12 cellular contexts compared by ENCODE assay signal in genomic region chr12:69392146-69392928, GRCh38. TPM values are rescaled to one million over a fixed set of nuclear protein-coding genes. Genes with fewer than 3 reads are reported as not detected.
DNase-seq lines count a peak whose midpoint lies in the region; ATAC-seq and TF ChIP-seq lines count a peak whose summit lies in the region.
"Had no signal": no experiment of that assay in that cellular context is flagged by ENCODE, and none has a peak within 500 bp of the region (broad histone marks: within the 10 kb centered on the region; RNA-seq: fewer than 3 reads in every experiment).

No MANE protein-coding gene starts in this region.

- ATAC-seq in activated naive CD8-positive, alpha-beta T cell treated with anti-CD3 and anti-CD28 coated beads, Interleukin-2, amount 50 U/mL, for 24 hours: peak; percentile 57
- peak; percentile 85 for ATAC-seq in HG02571 (IDR thresholded peaks at IDR 0.05; ENCODE audit: unreplicated experiment)
- peak; percentile 78 for ATAC-seq in HG03565 (IDR thresholded peaks at IDR 0.05; ENCODE audit: unreplicated experiment)
- ATAC-seq in CD4-positive, alpha-beta T cell (ENCODE audit: poor library complexity): no peak

- no peaks in the 10 kb centered on the region for H4K20me1 ChIP-seq in smooth muscle cell (ENCODE audit: low read depth)

- TF ChIP-seq CTCF in smooth muscle cell (IDR thresholded peaks at IDR 0.05; ENCODE audit: borderline replicate concordance, insufficient read depth, poor library complexity, severe bottlenecking) (no peak), adrenal gland (IDR thresholded peaks at IDR 0.05) (no peak), stomach (IDR thresholded peaks at IDR 0.05) (no peak)
- TF ChIP-seq CTCF in CD4-positive, alpha-beta T cell (IDR thresholded peaks at IDR 0.05): no peak

- peaks cover 14% of the 10 kb centered on the region for H3K4me1 Mint-ChIP-seq in activated naive CD8-positive, alpha-beta T cell treated with anti-CD3 and anti-CD28 coated beads, Interleukin-2, amount 50 U/mL, for 24 hours
- peaks cover 9% of the 10 kb centered on the region for H3K4me1 Mint-ChIP-seq in activated naive CD8-positive, alpha-beta T cell treated with anti-CD3 and anti-CD28 coated beads for 36 hours
- H3K4me1 Mint-ChIP-seq in CD4-positive, alpha-beta T cell (ENCODE audit: low read depth): no peaks in the 10 kb centered on the region
- H3K4me1 Mint-ChIP-seq: nephron had no signal

- H3K4me3 ChIP-seq in smooth muscle cell (no peak overlapping the region), adrenal gland (no peak overlapping the region), stomach (no peak overlapping the region)
- H3K4me3 ChIP-seq: spleen had no signal

- peaks cover 20% of the 10 kb centered on the region for H3K9me3 Mint-ChIP-seq in activated naive CD8-positive, alpha-beta T cell treated with anti-CD3 and anti-CD28 coated beads, Interleukin-2, amount 50 U/mL, for 24 hours
- H3K9me3 Mint-ChIP-seq in activated naive CD8-positive, alpha-beta T cell treated with anti-CD3 and anti-CD28 coated beads for 36 hours: peaks cover 8% of the 10 kb centered on the region
- H3K9me3 Mint-ChIP-seq in CD4-positive, alpha-beta T cell: peaks cover 4% of the 10 kb centered on the region

- TF ChIP-seq EP300 in stomach (IDR thresholded peaks at IDR 0.05): no peak

- no peaks in the 10 kb centered on the region for H3K79me2 ChIP-seq in smooth muscle cell (ENCODE audit: low read depth)

- peaks cover 41% of the 10 kb centered on the region for H3F3A ChIP-seq in smooth muscle cell (ENCODE audit: low read depth)

- H3K4me3 Mint-ChIP-seq in activated naive CD8-positive, alpha-beta T cell treated with anti-CD3 and anti-CD28 coated beads, Interleukin-2, amount 50 U/mL, for 24 hours: no peak overlapping the region
- H3K4me3 Mint-ChIP-seq in activated naive CD8-positive, alpha-beta T cell treated with anti-CD3 and anti-CD28 coated beads for 36 hours: no peak overlapping the region
- H3K4me3 Mint-ChIP-seq in CD4-positive, alpha-beta T cell: no peak overlapping the region
- H3K4me3 Mint-ChIP-seq: nephron had no signal

- H3K4me1 ChIP-seq in smooth muscle cell (ENCODE audit: low read depth): peaks cover 23% of the 10 kb centered on the region
- H3K4me1 ChIP-seq in adrenal gland (replicated peaks in 1 of 2): no peaks in the 10 kb centered on the region
- H3K4me1 ChIP-seq in stomach: no peaks in the 10 kb centered on the region
- H3K4me1 ChIP-seq: spleen had no signal

- H3K27ac Mint-ChIP-seq in activated naive CD8-positive, alpha-beta T cell treated with anti-CD3 and anti-CD28 coated beads, Interleukin-2, amount 50 U/mL, for 24 hours: no peak overlapping the region
- H3K27ac Mint-ChIP-seq in activated naive CD8-positive, alpha-beta T cell treated with anti-CD3 and anti-CD28 coated beads for 36 hours: no peak overlapping the region
- no peak overlapping the region for H3K27ac Mint-ChIP-seq in CD4-positive, alpha-beta T cell
- H3K27ac Mint-ChIP-seq: nephron had no signal

- 97% methylated on average over 1 of the region's 1 CpG for WGBS in smooth muscle cell (ENCODE audit: low lambda C conversion rate)
- 94 to 100% (median 100%) methylated on average over 1 of the region's 1 CpG for WGBS in adrenal gland, 4 donors
- WGBS in stomach, 5 donors: 91 to 100% (median 100%) methylated on average over 1 of the region's 1 CpG

- H3K36me3 Mint-ChIP-seq in activated naive CD8-positive, alpha-beta T cell treated with anti-CD3 and anti-CD28 coated beads, Interleukin-2, amount 50 U/mL, for 24 hours (ENCODE audit: low read depth): peaks cover 67% of the 10 kb centered on the region
- H3K36me3 Mint-ChIP-seq in activated naive CD8-positive, alpha-beta T cell treated with anti-CD3 and anti-CD28 coated beads for 36 hours: peaks cover 54% of the 10 kb centered on the region
- H3K36me3 Mint-ChIP-seq in CD4-positive, alpha-beta T cell (ENCODE audit: low read depth): peaks cover 75% of the 10 kb centered on the region

- H3K27me3 Mint-ChIP-seq in activated naive CD8-positive, alpha-beta T cell treated with anti-CD3 and anti-CD28 coated beads, Interleukin-2, amount 50 U/mL, for 24 hours: no peaks in the 10 kb centered on the region
- H3K27me3 Mint-ChIP-seq in activated naive CD8-positive, alpha-beta T cell treated with anti-CD3 and anti-CD28 coated beads for 36 hours: no peaks in the 10 kb centered on the region
- H3K27me3 Mint-ChIP-seq in CD4-positive, alpha-beta T cell: no peaks in the 10 kb centered on the region

- H3K27ac ChIP-seq in smooth muscle cell (ENCODE audit: low read depth) (peak overlapping the region; percentile 97), adrenal gland (no peak overlapping the region), stomach (no peak overlapping the region)
- no peak overlapping the region for H3K27ac ChIP-seq in CD4-positive, alpha-beta T cell (ENCODE audit: low read depth, low read length)
- H3K27ac ChIP-seq: spleen had no signal

- TF ChIP-seq POLR2A in adrenal gland (IDR thresholded peaks at IDR 0.05) (no peak), stomach (IDR thresholded peaks at IDR 0.05) (no peak)

- no peak overlapping the region for H2AFZ ChIP-seq in smooth muscle cell (ENCODE audit: low read depth)

- POLR2A ChIA-PET in CD4-positive, alpha-beta T cell (lab: Charles Lee): no interaction called here

- peak overlapping the region; percentile 37 for H3K4me2 ChIP-seq in smooth muscle cell

- no peak for DNase-seq in activated naive CD8-positive, alpha-beta T cell treated with anti-CD3 and anti-CD28 coated beads, Interleukin-2, amount 50 U/mL, for 24 hours
- no peak for DNase-seq in activated naive CD8-positive, alpha-beta T cell treated with anti-CD3 and anti-CD28 coated beads for 36 hours
- no peak for DNase-seq in smooth muscle cell (lab: John Stamatoyannopoulos, UW; ENCODE audit: unreplicated experiment)
- DNase-seq in adrenal gland: no peak
- DNase-seq in stomach: no peak
- no peak for DNase-seq in CD4-positive, alpha-beta T cell
- DNase-seq: NCI-H146, spleen had no signal

- H3K9me3 ChIP-seq in smooth muscle cell (replicated peaks; ENCODE audit: low read depth): no peaks in the 10 kb centered on the region
- no peaks in the 10 kb centered on the region for H3K9me3 ChIP-seq in adrenal gland (replicated peaks in 1 of 3)
- H3K9me3 ChIP-seq in stomach: peaks cover 0 to 8% (median 0%) of the 10 kb centered on the region in 4 donors
- H3K9me3 ChIP-seq in CD4-positive, alpha-beta T cell (ENCODE audit: control insufficient read depth, low read length): peaks cover 6% of the 10 kb centered on the region

- H3K27me3 ChIP-seq in smooth muscle cell (ENCODE audit: low read depth) (no peaks in the 10 kb centered on the region), adrenal gland (no peaks in the 10 kb centered on the region), stomach (no peaks in the 10 kb centered on the region)
- no peaks in the 10 kb centered on the region for H3K27me3 ChIP-seq in CD4-positive, alpha-beta T cell (ENCODE audit: control insufficient read depth, insufficient read depth, low read length)
- H3K27me3 ChIP-seq: spleen had no signal

- CTCF ChIA-PET in CD4-positive, alpha-beta T cell (lab: Charles Lee): no interaction called here

- H3K36me3 ChIP-seq in smooth muscle cell (ENCODE audit: low read depth) (peaks cover 8% of the 10 kb centered on the region), adrenal gland (replicated peaks in 1 of 2) (peaks cover 0 to 4% of the 10 kb centered on the region in 2 donors), stomach (peaks cover 9 to 27% (median 18%) of the 10 kb centered on the region in 4 donors)

- H3K9ac ChIP-seq in smooth muscle cell (ENCODE audit: low read depth): no peak overlapping the region

- intact Hi-C loops in adrenal gland (cut with DNase I) (no loop called here), stomach (cut with DNase I; ENCODE audit: low total_unique reads) (no loop called here)
- intact Hi-C loops in CD4-positive, alpha-beta T cell (cut with DNase I, micrococcal nuclease): no loop called here

RNA-seq across cellular contexts. Expression of gene YEATS4, which starts 32.8 kb away (rescaled TPM):
- total RNA-seq in activated naive CD8-positive, alpha-beta T cell treated with anti-CD3 and anti-CD28 coated beads for 36 hours: 10 to 100 TPM; 58.1 to 59.7 TPM
- total RNA-seq in smooth muscle cell (22.8 and 32.7 TPM in 2 replicates), adrenal gland (10 to 100 TPM in 7 of 8 donors, 1 to 10 TPM in 1; 5.6 to 57.9 (median 21.5) TPM), stomach (10 to 100 TPM in 4 of 5 donors, not detected in 1; 10.3 to 26.8 (median 20.7) TPM)
- polyA plus RNA-seq in smooth muscle cell (9.9 and 21.4 TPM in 2 replicates), adrenal gland (10 to 100 TPM in 1 of 3 donors, 1 to 10 TPM in 2; 7.2 to 13.5 (median 9.3) TPM), stomach (10 to 100 TPM; 12.2 to 22.3 (median 12.5) TPM)
- total RNA-seq in CD4-positive, alpha-beta T cell: 10 to 100 TPM; 26.2 TPM

RNA-seq across cellular contexts. Expression of gene LYZ, which starts 44.2 kb away (rescaled TPM):
- not detected for total RNA-seq in activated naive CD8-positive, alpha-beta T cell treated with anti-CD3 and anti-CD28 coated beads for 36 hours
- total RNA-seq in smooth muscle cell: not detected in 2 replicates
- not detected in 2 replicates for polyA plus RNA-seq in smooth muscle cell
- 10 to 100 TPM in 7 of 8 donors, 1 to 10 TPM in 1; 8.2 to 98.5 (median 39.5) TPM for total RNA-seq in adrenal gland
- polyA plus RNA-seq in adrenal gland: 10 to 100 TPM; 11.3 to 30.0 (median 25.6) TPM
- total RNA-seq in stomach: 1,000 to 10,000 TPM in 1 of 5 donors, 100 to 1,000 TPM in 2, 10 to 100 TPM in 2; 24.0 to 2,662 (median 177) TPM
- 100 to 1,000 TPM; 134 to 541 (median 503) TPM for polyA plus RNA-seq in stomach
- total RNA-seq in CD4-positive, alpha-beta T cell: 10 to 100 TPM; 71.4 to 72.9 TPM
- polyA plus RNA-seq: AG04450 had no signal
